In the genomic region with DNA sequence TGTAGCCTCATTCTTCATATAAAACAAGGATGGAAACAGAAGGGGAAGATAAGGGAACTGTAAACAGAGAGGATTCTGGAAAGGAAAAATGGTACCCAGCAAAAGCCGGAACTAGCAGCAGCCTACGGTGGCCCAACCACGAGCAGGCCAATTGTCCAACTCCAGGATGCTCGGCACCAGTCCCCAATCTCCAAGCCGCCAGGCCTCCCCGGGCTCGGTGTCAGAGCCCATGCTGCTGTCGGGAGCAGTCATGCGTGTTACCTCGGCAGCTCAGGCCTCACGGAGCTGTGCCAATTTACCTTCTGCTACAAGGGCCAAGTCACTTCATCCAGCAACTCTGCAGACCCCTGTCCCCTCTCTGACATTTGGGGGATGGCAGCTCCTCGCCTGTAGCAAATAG, we compare ENCODE assay signal across 26 cellular contexts.
"Had no signal": no experiment of that assay in that cellular context is flagged by ENCODE, and none has a peak within 500 bp of the region (broad histone marks: within the 10 kb centered on the region; RNA-seq: fewer than 3 reads in every experiment).

No MANE protein-coding gene starts in this region.

- H3K27me3 Mint-ChIP-seq: activated CD4-positive, alpha-beta T cell treated with anti-CD3 and anti-CD28 coated beads for 36 hours; activated CD4-positive, alpha-beta T cell treated with anti-CD3 and anti-CD28 coated beads, Interleukin-2, amount 10 ng/mL, durations not matched to agents 24 days and 14 days; activated naive CD4-positive, alpha-beta T cell treated with anti-CD3 and anti-CD28 coated beads, Interleukin-2, amount 10 ng/mL, durations not matched to agents 7 days and 5 days; activated T-cell treated with anti-CD3 and anti-CD28 coated beads, Interleukin-2, amount 50 U/mL, for 24 hours had no signal

- ATAC-seq: activated CD4-positive, alpha-beta T cell treated with anti-CD3 and anti-CD28 coated beads for 36 hours; activated CD8-positive, alpha-beta T cell treated with anti-CD3 and anti-CD28 coated beads, Interleukin-2, amount 10 ng/mL, durations not matched to agents 7 days and 5 days; activated naive CD4-positive, alpha-beta T cell treated with anti-CD3 and anti-CD28 coated beads, Interleukin-2, amount 50 U/mL, for 72 hours; activated T-cell treated with anti-CD3 and anti-CD28 coated beads, Interleukin-2, amount 50 U/mL, for 72 hours; esophagus mucosa had no signal

- H3K27ac Mint-ChIP-seq: activated CD4-positive, alpha-beta memory T cell treated with anti-CD3 and anti-CD28 coated beads for 36 hours; activated CD4-positive, alpha-beta T cell treated with anti-CD3 and anti-CD28 coated beads for 36 hours; activated CD4-positive, alpha-beta T cell treated with anti-CD3 and anti-CD28 coated beads, Interleukin-2, amount 10 ng/mL, durations not matched to agents 24 days and 14 days; activated CD8-positive, alpha-beta T cell treated with anti-CD3 and anti-CD28 coated beads, Interleukin-2, amount 10 ng/mL, durations not matched to agents 7 days and 5 days; activated naive CD4-positive, alpha-beta T cell treated with anti-CD3 and anti-CD28 coated beads, Interleukin-2, amount 10 ng/mL, durations not matched to agents 7 days and 5 days; activated naive CD4-positive, alpha-beta T cell treated with anti-CD3 and anti-CD28 coated beads, Interleukin-2, amount 50 U/mL, for 72 hours; activated naive CD8-positive, alpha-beta T cell treated with anti-CD3 and anti-CD28 coated beads, Interleukin-2, amount 10 ng/mL, durations not matched to agents 7 days and 5 days; activated T-cell treated with anti-CD3 and anti-CD28 coated beads, Interleukin-2, amount 50 U/mL, for 24 hours; activated T-cell treated with anti-CD3 and anti-CD28 coated beads, Interleukin-2, amount 50 U/mL, for 72 hours; brain had no signal

- H3K9me3 ChIP-seq: ascending aorta, breast epithelium, colonic mucosa had no signal

- H3K36me3 ChIP-seq: ascending aorta, breast epithelium, cardiac muscle cell, colonic mucosa had no signal

- DNase-seq: activated CD4-positive, alpha-beta memory T cell treated with anti-CD3 and anti-CD28 coated beads for 36 hours; activated CD4-positive, alpha-beta T cell treated with anti-CD3 and anti-CD28 coated beads for 36 hours; activated CD4-positive, alpha-beta T cell treated with anti-CD3 and anti-CD28 coated beads, Interleukin-2, amount 10 ng/mL, durations not matched to agents 24 days and 14 days; activated CD4-positive, CD25-positive, alpha-beta regulatory T cell; activated CD4-positive, CD25-positive, alpha-beta regulatory T cell treated with anti-CD3 and anti-CD28 coated beads, Interleukin-2, amount 50 U/mL, for 72 hours; activated CD8-positive, alpha-beta memory T cell treated with anti-CD3 and anti-CD28 coated beads, Interleukin-2, amount 50 U/mL, for 48 hours; activated CD8-positive, alpha-beta T cell treated with anti-CD3 and anti-CD28 coated beads, Interleukin-2, amount 10 ng/mL, durations not matched to agents 7 days and 5 days; activated gamma-delta T cell; activated naive CD4-positive, alpha-beta T cell; activated naive CD4-positive, alpha-beta T cell treated with anti-CD3 and anti-CD28 coated beads, Interleukin-2, amount 10 ng/mL, durations not matched to agents 7 days and 5 days; activated naive CD8-positive, alpha-beta T cell treated with anti-CD3 and anti-CD28 coated beads, Interleukin-2, amount 10 ng/mL, durations not matched to agents 7 days and 5 days; activated T-cell treated with anti-CD3 and anti-CD28 coated beads for 4 hours; activated T-cell treated with anti-CD3 and anti-CD28 coated beads, Interleukin-2, amount 50 U/mL, for 24 hours; activated T-cell treated with anti-CD3 and anti-CD28 coated beads, Interleukin-2, amount 50 U/mL, for 72 hours; central memory CD4-positive, alpha-beta T cell; colonic mucosa; effector CD8-positive, alpha-beta T cell; foreskin fibroblast; head of caudate nucleus; T-helper 2 cell had no signal

- H3K4me1 ChIP-seq: ascending aorta, breast epithelium, colonic mucosa had no signal

- H3K27me3 ChIP-seq: ascending aorta, breast epithelium, colonic mucosa had no signal

- H3K36me3 Mint-ChIP-seq: activated CD4-positive, alpha-beta memory T cell treated with anti-CD3 and anti-CD28 coated beads for 36 hours; activated naive CD4-positive, alpha-beta T cell treated with anti-CD3 and anti-CD28 coated beads, Interleukin-2, amount 10 ng/mL, durations not matched to agents 7 days and 5 days; activated naive CD4-positive, alpha-beta T cell treated with anti-CD3 and anti-CD28 coated beads, Interleukin-2, amount 50 U/mL, for 72 hours; activated naive CD8-positive, alpha-beta T cell treated with anti-CD3 and anti-CD28 coated beads, Interleukin-2, amount 10 ng/mL, durations not matched to agents 7 days and 5 days; brain had no signal

- H3K4me1 Mint-ChIP-seq: activated CD4-positive, alpha-beta T cell treated with anti-CD3 and anti-CD28 coated beads for 36 hours; activated CD4-positive, alpha-beta T cell treated with anti-CD3 and anti-CD28 coated beads, Interleukin-2, amount 10 ng/mL, durations not matched to agents 24 days and 14 days; activated naive CD4-positive, alpha-beta T cell treated with anti-CD3 and anti-CD28 coated beads, Interleukin-2, amount 10 ng/mL, durations not matched to agents 7 days and 5 days; activated naive CD8-positive, alpha-beta T cell treated with anti-CD3 and anti-CD28 coated beads, Interleukin-2, amount 10 ng/mL, durations not matched to agents 7 days and 5 days had no signal

- H3K4me3 Mint-ChIP-seq: activated CD4-positive, alpha-beta memory T cell treated with anti-CD3 and anti-CD28 coated beads for 36 hours; activated CD4-positive, alpha-beta T cell treated with anti-CD3 and anti-CD28 coated beads for 36 hours; activated CD4-positive, alpha-beta T cell treated with anti-CD3 and anti-CD28 coated beads, Interleukin-2, amount 10 ng/mL, durations not matched to agents 24 days and 14 days; activated CD8-positive, alpha-beta T cell treated with anti-CD3 and anti-CD28 coated beads, Interleukin-2, amount 10 ng/mL, durations not matched to agents 7 days and 5 days; activated naive CD4-positive, alpha-beta T cell treated with anti-CD3 and anti-CD28 coated beads, Interleukin-2, amount 10 ng/mL, durations not matched to agents 7 days and 5 days; activated naive CD8-positive, alpha-beta T cell treated with anti-CD3 and anti-CD28 coated beads, Interleukin-2, amount 10 ng/mL, durations not matched to agents 7 days and 5 days; activated T-cell treated with anti-CD3 and anti-CD28 coated beads, Interleukin-2, amount 50 U/mL, for 24 hours; activated T-cell treated with anti-CD3 and anti-CD28 coated beads, Interleukin-2, amount 50 U/mL, for 72 hours; brain had no signal

- H3K9me3 Mint-ChIP-seq: activated CD4-positive, alpha-beta memory T cell treated with anti-CD3 and anti-CD28 coated beads for 36 hours; activated CD4-positive, alpha-beta T cell treated with anti-CD3 and anti-CD28 coated beads, Interleukin-2, amount 10 ng/mL, durations not matched to agents 24 days and 14 days; activated naive CD4-positive, alpha-beta T cell treated with anti-CD3 and anti-CD28 coated beads, Interleukin-2, amount 10 ng/mL, durations not matched to agents 7 days and 5 days; activated naive CD4-positive, alpha-beta T cell treated with anti-CD3 and anti-CD28 coated beads, Interleukin-2, amount 50 U/mL, for 72 hours; activated naive CD8-positive, alpha-beta T cell treated with anti-CD3 and anti-CD28 coated beads, Interleukin-2, amount 10 ng/mL, durations not matched to agents 7 days and 5 days; activated T-cell treated with anti-CD3 and anti-CD28 coated beads, Interleukin-2, amount 50 U/mL, for 24 hours; activated T-cell treated with anti-CD3 and anti-CD28 coated beads, Interleukin-2, amount 50 U/mL, for 72 hours; brain had no signal

- H3K4me3 ChIP-seq: ascending aorta, breast epithelium, cardiac muscle cell, colonic mucosa had no signal
